Comparison of ENCODE assay signal across 1 cellular context in genomic region chr13:30464496-30465351, GRCh38.
TF ChIP-seq lines count a peak whose summit lies in the region.

No MANE protein-coding gene starts in this region.

TF ChIP-seq in H1, 55 proteins besides CTCF, POLR2A, EP300 and RAD21 (continued from another document):
- no peak for TF ChIP-seq RBBP5 (IDR thresholded peaks at IDR 0.05; ENCODE audit: borderline replicate concordance, low read depth, low read length)
- TF ChIP-seq SIRT6 (IDR thresholded peaks at IDR 0.05; ENCODE audit: low read length) = no peak
- TF ChIP-seq HDAC2 (IDR thresholded peaks at IDR 0.05; ENCODE audit: borderline replicate concordance in 1 of 2, low read depth in 2 of 2, low read length in 2 of 2) = no peak
- no peak for TF ChIP-seq TAF7 (optimal IDR thresholded peaks at IDR 0.05; ENCODE audit: borderline replicate concordance, low read depth, low read length)
- TF ChIP-seq TAF1 (IDR thresholded peaks at IDR 0.05; ENCODE audit: low read depth, low read length) = peak; percentile 67; the same call in 1 of the 2 replicates
- no peak for TF ChIP-seq CBX8 (IDR thresholded peaks at IDR 0.05; ENCODE audit: borderline replicate concordance, low read depth, low read length)
- no peak for TF ChIP-seq BCL11A (IDR thresholded peaks at IDR 0.05; ENCODE audit: low read depth in 2 of 2, low read length in 2 of 2)
- no peak for TF ChIP-seq ZNF274 (IDR thresholded peaks at IDR 0.05; ENCODE audit: borderline replicate concordance, extremely low read depth, low read length)
- peak; percentile 84; the same call in 1 of the 2 replicates for TF ChIP-seq YY1 (IDR thresholded peaks at IDR 0.05; ENCODE audit: low read depth, low read length)
- TF ChIP-seq GABPA (IDR thresholded peaks at IDR 0.05; ENCODE audit: borderline replicate concordance, insufficient read depth, low read length) = no peak
- TF ChIP-seq POU5F1 (IDR thresholded peaks at IDR 0.05; ENCODE audit: low read depth, low read length) = no peak
- TF ChIP-seq, protein P1, sequence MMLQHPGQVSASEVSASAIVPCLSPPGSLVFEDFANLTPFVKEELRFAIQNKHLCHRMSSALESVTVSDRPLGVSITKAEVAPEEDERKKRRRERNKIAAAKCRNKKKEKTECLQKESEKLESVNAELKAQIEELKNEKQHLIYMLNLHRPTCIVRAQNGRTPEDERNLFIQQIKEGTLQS (IDR thresholded peaks at IDR 0.05; ENCODE audit: insufficient read depth, low read depth, low read length) = no peak
- no peak for TF ChIP-seq CHD1 (IDR thresholded peaks at IDR 0.05; ENCODE audit: low read depth, low read length)
- no peak for TF ChIP-seq RXRA (IDR thresholded peaks at IDR 0.05; ENCODE audit: insufficient read depth, low read depth, low read length)
- no peak; the same call in 1 of the 2 replicates for TF ChIP-seq CREB1 (IDR thresholded peaks at IDR 0.05)
- TF ChIP-seq CEBPB (IDR thresholded peaks at IDR 0.05; ENCODE audit: low read depth, low read length) = no peak
- peak; percentile 13 for TF ChIP-seq KDM4A (IDR thresholded peaks at IDR 0.05; ENCODE audit: low read depth, low read length, severe bottlenecking)
- no peak for TF ChIP-seq SP4 (IDR thresholded peaks at IDR 0.05; ENCODE audit: low read length)
- TF ChIP-seq MAX (IDR thresholded peaks at IDR 0.05) = peak; percentile 52; the same call in 1 of the 2 replicates
- TF ChIP-seq POLR2AphosphoS5 (IDR thresholded peaks at IDR 0.05; ENCODE audit: low read depth, low read length) = peak; percentile 72
- no peak for TF ChIP-seq CBX5 (IDR thresholded peaks at IDR 0.05; ENCODE audit: low read depth, low read length)
TF ChIP-seq in H1: peak in this region for 6.
